ENCODE assay signal across 1 cellular context in genomic region chr10:19819419-19820033, GRCh38.
TF ChIP-seq lines count a peak whose summit lies in the region.

No MANE protein-coding gene starts in this region.

TF ChIP-seq in HepG2, 621 proteins besides CTCF, POLR2A, EP300 and RAD21 (continued from another document):
- TF ChIP-seq, protein P1, sequence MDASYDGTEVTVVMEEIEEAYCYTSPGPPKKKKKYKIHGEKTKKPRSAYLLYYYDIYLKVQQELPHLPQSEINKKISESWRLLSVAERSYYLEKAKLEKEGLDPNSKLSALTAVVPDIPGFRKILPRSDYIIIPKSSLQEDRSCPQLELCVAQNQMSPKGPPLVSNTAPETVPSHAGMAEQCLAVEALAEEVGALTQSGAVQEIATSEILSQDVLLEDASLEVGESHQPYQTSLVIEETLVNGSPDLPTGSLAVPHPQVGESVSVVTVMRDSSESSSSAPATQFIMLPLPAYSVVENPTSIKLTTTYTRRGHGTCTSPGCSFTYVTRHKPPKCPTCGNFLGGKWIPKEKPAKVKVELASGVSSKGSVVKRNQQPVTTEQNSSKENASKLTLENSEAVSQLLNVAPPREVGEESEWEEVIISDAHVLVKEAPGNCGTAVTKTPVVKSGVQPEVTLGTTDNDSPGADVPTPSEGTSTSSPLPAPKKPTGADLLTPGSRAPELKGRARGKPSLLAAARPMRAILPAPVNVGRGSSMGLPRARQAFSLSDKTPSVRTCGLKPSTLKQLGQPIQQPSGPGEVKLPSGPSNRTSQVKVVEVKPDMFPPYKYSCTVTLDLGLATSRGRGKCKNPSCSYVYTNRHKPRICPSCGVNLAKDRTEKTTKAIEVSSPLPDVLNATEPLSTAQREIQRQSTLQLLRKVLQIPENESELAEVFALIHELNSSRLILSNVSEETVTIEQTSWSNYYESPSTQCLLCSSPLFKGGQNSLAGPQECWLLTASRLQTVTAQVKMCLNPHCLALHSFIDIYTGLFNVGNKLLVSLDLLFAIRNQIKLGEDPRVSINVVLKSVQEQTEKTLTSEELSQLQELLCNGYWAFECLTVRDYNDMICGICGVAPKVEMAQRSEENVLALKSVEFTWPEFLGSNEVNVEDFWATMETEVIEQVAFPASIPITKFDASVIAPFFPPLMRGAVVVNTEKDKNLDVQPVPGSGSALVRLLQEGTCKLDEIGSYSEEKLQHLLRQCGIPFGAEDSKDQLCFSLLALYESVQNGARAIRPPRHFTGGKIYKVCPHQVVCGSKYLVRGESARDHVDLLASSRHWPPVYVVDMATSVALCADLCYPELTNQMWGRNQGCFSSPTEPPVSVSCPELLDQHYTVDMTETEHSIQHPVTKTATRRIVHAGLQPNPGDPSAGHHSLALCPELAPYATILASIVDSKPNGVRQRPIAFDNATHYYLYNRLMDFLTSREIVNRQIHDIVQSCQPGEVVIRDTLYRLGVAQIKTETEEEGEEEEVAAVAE (CRISPR knock-in tag; IDR thresholded peaks at IDR 0.05; ENCODE audit: borderline replicate concordance) = no peak
- TF ChIP-seq TOPORS (CRISPR knock-in tag; IDR thresholded peaks at IDR 0.05) (no peak), TAF1 (CRISPR knock-in tag; IDR thresholded peaks at IDR 0.05) (no peak), CEBPB (IDR thresholded peaks at IDR 0.05; ENCODE audit: borderline replicate concordance, low read depth, low read length) (peak; percentile 17; the same call in 1 of the 2 replicates), ARID5B (CRISPR knock-in tag; IDR thresholded peaks at IDR 0.05) (no peak), BORCS8-MEF2B (CRISPR knock-in tag; IDR thresholded peaks at IDR 0.05) (no peak), ZNF160 (CRISPR knock-in tag; IDR thresholded peaks at IDR 0.05) (no peak), NAIF1 (CRISPR knock-in tag; IDR thresholded peaks at IDR 0.05; ENCODE audit: borderline replicate concordance) (no peak), ZNF558 (CRISPR knock-in tag; IDR thresholded peaks at IDR 0.05; ENCODE audit: borderline replicate concordance) (no peak), ZFP36L1 (CRISPR knock-in tag; IDR thresholded peaks at IDR 0.05) (no peak), SSRP1 (CRISPR knock-in tag; IDR thresholded peaks at IDR 0.05) (no peak), SRSF1 (optimal IDR thresholded peaks at IDR 0.05; ENCODE audit: low read depth, low read length) (no peak), ZNF337 (CRISPR knock-in tag; IDR thresholded peaks at IDR 0.05; ENCODE audit: borderline replicate concordance, low read depth) (no peak), GATAD1 (CRISPR knock-in tag; IDR thresholded peaks at IDR 0.05) (no peak), ZNF709 (CRISPR knock-in tag; IDR thresholded peaks at IDR 0.05) (no peak), MAFG (CRISPR knock-in tag; IDR thresholded peaks at IDR 0.05) (no peak), ZFP91 (CRISPR knock-in tag; IDR thresholded peaks at IDR 0.05; ENCODE audit: borderline replicate concordance) (no peak), REXO4 (CRISPR knock-in tag; IDR thresholded peaks at IDR 0.05; ENCODE audit: borderline replicate concordance) (no peak), SIN3B (IDR thresholded peaks at IDR 0.05; ENCODE audit: low read length) (no peak)
- TF ChIP-seq, protein P2, sequence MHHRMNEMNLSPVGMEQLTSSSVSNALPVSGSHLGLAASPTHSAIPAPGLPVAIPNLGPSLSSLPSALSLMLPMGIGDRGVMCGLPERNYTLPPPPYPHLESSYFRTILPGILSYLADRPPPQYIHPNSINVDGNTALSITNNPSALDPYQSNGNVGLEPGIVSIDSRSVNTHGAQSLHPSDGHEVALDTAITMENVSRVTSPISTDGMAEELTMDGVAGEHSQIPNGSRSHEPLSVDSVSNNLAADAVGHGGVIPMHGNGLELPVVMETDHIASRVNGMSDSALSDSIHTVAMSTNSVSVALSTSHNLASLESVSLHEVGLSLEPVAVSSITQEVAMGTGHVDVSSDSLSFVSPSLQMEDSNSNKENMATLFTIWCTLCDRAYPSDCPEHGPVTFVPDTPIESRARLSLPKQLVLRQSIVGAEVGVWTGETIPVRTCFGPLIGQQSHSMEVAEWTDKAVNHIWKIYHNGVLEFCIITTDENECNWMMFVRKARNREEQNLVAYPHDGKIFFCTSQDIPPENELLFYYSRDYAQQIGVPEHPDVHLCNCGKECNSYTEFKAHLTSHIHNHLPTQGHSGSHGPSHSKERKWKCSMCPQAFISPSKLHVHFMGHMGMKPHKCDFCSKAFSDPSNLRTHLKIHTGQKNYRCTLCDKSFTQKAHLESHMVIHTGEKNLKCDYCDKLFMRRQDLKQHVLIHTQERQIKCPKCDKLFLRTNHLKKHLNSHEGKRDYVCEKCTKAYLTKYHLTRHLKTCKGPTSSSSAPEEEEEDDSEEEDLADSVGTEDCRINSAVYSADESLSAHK (CRISPR knock-in tag; IDR thresholded peaks at IDR 0.05; ENCODE audit: borderline replicate concordance) = no peak
- TF ChIP-seq, protein P3, sequence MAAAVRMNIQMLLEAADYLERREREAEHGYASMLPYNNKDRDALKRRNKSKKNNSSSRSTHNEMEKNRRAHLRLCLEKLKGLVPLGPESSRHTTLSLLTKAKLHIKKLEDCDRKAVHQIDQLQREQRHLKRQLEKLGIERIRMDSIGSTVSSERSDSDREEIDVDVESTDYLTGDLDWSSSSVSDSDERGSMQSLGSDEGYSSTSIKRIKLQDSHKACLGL (CRISPR knock-in tag; IDR thresholded peaks at IDR 0.05) = no peak
- TF ChIP-seq, protein P4, sequence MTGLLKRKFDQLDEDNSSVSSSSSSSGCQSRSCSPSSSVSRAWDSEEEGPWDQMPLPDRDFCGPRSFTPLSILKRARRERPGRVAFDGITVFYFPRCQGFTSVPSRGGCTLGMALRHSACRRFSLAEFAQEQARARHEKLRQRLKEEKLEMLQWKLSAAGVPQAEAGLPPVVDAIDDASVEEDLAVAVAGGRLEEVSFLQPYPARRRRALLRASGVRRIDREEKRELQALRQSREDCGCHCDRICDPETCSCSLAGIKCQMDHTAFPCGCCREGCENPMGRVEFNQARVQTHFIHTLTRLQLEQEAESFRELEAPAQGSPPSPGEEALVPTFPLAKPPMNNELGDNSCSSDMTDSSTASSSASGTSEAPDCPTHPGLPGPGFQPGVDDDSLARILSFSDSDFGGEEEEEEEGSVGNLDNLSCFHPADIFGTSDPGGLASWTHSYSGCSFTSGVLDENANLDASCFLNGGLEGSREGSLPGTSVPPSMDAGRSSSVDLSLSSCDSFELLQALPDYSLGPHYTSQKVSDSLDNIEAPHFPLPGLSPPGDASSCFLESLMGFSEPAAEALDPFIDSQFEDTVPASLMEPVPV (CRISPR knock-in tag; IDR thresholded peaks at IDR 0.05) = no peak
